ENCODE assay signal across 14 cellular contexts in the genomic region with DNA sequence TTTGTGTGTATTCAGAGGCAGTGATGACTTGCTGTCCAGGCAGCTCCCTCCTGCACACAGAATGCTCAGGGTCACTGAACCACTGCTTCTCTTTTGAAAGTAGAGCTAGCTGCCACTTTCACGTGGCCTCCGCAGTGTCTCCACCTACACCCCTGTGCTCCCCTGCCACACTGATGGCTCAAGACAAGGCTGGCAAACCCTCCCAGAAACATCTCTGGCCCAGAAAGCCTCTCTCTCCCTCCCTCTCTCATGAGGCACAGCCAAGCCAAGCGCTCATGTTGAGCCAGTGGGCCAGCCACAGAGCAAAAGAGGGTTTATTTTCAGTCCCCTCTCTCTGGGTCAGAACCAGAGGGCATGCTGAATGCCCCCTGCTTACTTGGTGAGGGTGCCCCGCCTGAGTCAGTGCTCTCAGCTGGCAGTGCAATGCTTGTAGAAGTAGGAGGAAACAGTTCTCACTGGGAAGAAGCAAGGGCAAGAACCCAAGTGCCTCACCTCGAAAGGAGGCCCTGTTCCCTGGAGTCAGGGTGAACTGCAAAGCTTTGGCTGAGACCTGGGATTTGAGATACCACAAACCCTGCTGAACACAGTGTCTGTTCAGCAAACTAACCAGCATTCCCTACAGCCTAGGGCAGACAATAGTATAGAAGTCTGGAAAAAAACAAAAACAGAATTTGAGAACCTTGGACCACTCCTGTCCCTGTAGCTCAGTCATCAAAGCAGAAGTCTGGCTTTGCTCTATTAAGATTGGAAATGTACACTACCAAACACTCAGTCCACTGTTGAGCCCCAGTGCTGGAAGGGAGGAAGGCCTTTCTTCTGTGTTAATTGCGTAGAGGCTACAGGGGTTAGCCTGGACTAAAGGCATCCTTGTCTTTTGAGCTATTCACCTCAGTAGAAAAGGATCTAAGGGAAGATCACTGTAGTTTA. TPM values are rescaled to one million over a fixed set of nuclear protein-coding genes. Genes with fewer than 3 reads are reported as not detected.
A peak's percentile ranks its signal among the peaks of the same experiment; 100 is the strongest.
DNase-seq lines count a peak whose midpoint lies in the region; ATAC-seq and TF ChIP-seq lines count a peak whose summit lies in the region.
"Had no signal": no experiment of that assay in that cellular context is flagged by ENCODE, and none has a peak within 500 bp of the region (broad histone marks: within the 10 kb centered on the region; RNA-seq: fewer than 3 reads in every experiment).

No MANE protein-coding gene starts in this region.

- H3K4me3 ChIP-seq in HUES6 (ENCODE audit: low read depth, low read length) (no peak overlapping the region), colonic mucosa (no peak overlapping the region)
- H3K4me3 ChIP-seq: GM23248, thyroid gland had no signal

- H3K9me3 ChIP-seq in HUES6 (ENCODE audit: control insufficient read depth, insufficient read depth, low read depth, low read length): no peaks in the 10 kb centered on the region
- H3K9me3 ChIP-seq in colonic mucosa: no peaks in the 10 kb centered on the region
- H3K9me3 ChIP-seq: thyroid gland had no signal

- no peak for ATAC-seq in GM21786 (IDR thresholded peaks at IDR 0.05; ENCODE audit: unreplicated experiment)

- no peaks in the 10 kb centered on the region for H3K9me3 Mint-ChIP-seq in neural crest cell
- H3K9me3 Mint-ChIP-seq in HFFc6: no peaks in the 10 kb centered on the region
- H3K9me3 Mint-ChIP-seq: IgD-negative memory B cell had no signal

- peaks cover 50% of the 10 kb centered on the region for H3K36me3 Mint-ChIP-seq in neural crest cell (ENCODE audit: low read depth)
- H3K36me3 Mint-ChIP-seq in HFFc6 (ENCODE audit: low read depth): peaks cover 9% of the 10 kb centered on the region; the same call in 1 of the 2 replicates

- H3K27ac Mint-ChIP-seq in neural crest cell (ENCODE audit: unreplicated experiment) (peak overlapping the region; percentile 73), HFFc6 (no peak overlapping the region)

- H3K27me3 Mint-ChIP-seq in neural crest cell (ENCODE audit: low read depth) (no peaks in the 10 kb centered on the region), HFFc6 (ENCODE audit: insufficient read depth) (peaks cover 2% of the 10 kb centered on the region)

- H3K27me3 ChIP-seq in HUES6 (ENCODE audit: control insufficient read depth, insufficient read depth, low read length) (no peaks in the 10 kb centered on the region), colonic mucosa (no peaks in the 10 kb centered on the region)
- H3K27me3 ChIP-seq: thyroid gland had no signal

- intact Hi-C loops in colonic mucosa (cut with DNase I): no loop called here

- H3K27ac ChIP-seq in 22Rv1 (peak overlapping the region; percentile 89), HUES6 (ENCODE audit: low read depth, low read length) (no peak overlapping the region), colonic mucosa (peak overlapping the region; percentile 29)
- H3K27ac ChIP-seq: GM23248, thyroid gland had no signal

- H3K9ac ChIP-seq in HUES6 (ENCODE audit: low read length) (peak overlapping the region; percentile 38), colonic mucosa (ENCODE audit: low read depth in 2 of 2, low read length in 2 of 2) (peak overlapping the region in 1 of 2 donors; percentile 12)
- H3K9ac ChIP-seq: GM23248 had no signal

- H3K4me1 ChIP-seq in HUES6 (ENCODE audit: control insufficient read depth, insufficient read depth, low read length) (peaks cover 38% of the 10 kb centered on the region), colonic mucosa (no peaks in the 10 kb centered on the region)

- no peak for DNase-seq in colonic mucosa
- no peak for DNase-seq in neural crest cell (ENCODE audit: low read depth, low spot score)
- no peak for DNase-seq in HFFc6
- no peak for DNase-seq in NCI-H1436 treated with DMSO at 0.1 percent for 48 hours (lab: John Stamatoyannopoulos, UW)
- DNase-seq in GM19240 (ENCODE audit: insufficient read length, low spot score): no peak
- DNase-seq: cortex of kidney, GM23248, left cardiac atrium, NCI-H2029 treated with DMSO at 0.1 percent for 48 hours, thyroid gland had no signal

- H3K36me3 ChIP-seq in HUES6 (ENCODE audit: control insufficient read depth, insufficient read depth, low read length) (peaks cover 61% of the 10 kb centered on the region), colonic mucosa (no peaks in the 10 kb centered on the region)
- H3K36me3 ChIP-seq: thyroid gland had no signal

- TF ChIP-seq CTCF in 22Rv1 (IDR thresholded peaks at IDR 0.05) (no peak), colonic mucosa (IDR thresholded peaks at IDR 0.05) (no peak), neural crest cell (conservative IDR thresholded peaks at IDR 0.05) (no peak), HFFc6 (IDR thresholded peaks at IDR 0.05) (no peak)

- H3K4me3 Mint-ChIP-seq in neural crest cell: peak overlapping the region; percentile 68
- no peak overlapping the region for H3K4me3 Mint-ChIP-seq in HFFc6
- H3K4me3 Mint-ChIP-seq: IgD-negative memory B cell had no signal

- H3K4me1 Mint-ChIP-seq in neural crest cell: peaks cover 75% of the 10 kb centered on the region
- H3K4me1 Mint-ChIP-seq in HFFc6 (ENCODE audit: low read depth): peaks cover 19% of the 10 kb centered on the region

RNA-seq across cellular contexts. Expression of a gene that starts 15.8 kb away (rescaled TPM):
- total RNA-seq in colonic mucosa (100 to 1,000 TPM; 159 to 513 TPM), neural crest cell (969 and 975 TPM in 2 replicates)
- total RNA-seq in HFFc6 (2021; fragmentation: NEBNext Ultra II Directional; extraction: Animal tissue kit (Norgen Biotek cat#: 25700)): 10 to 100 TPM; 11.5 to 16.8 (median 14.9) TPM

RNA-seq across cellular contexts. Expression of a gene that starts 32.8 kb away (rescaled TPM):
- total RNA-seq in colonic mucosa (under 1 TPM; 0.50 to 0.52 TPM), neural crest cell (0.14 TPM in 1 of 2 replicates, not detected in the other)
- total RNA-seq in HFFc6 (2021; fragmentation: NEBNext Ultra II Directional; extraction: Animal tissue kit (Norgen Biotek cat#: 25700)): not detected
- total RNA-seq: GM23248, thyroid gland had no signal

Comparison
In these comparisons a context has a peak if more than half of its experiments do, and no peak if none do; other contexts are left out.
1. RNA of a gene that starts 15.8 kb away (total RNA-seq): 969 to 975 TPM in neural crest cell and 159 to 513 TPM in colonic mucosa; 11.5 to 16.8 TPM in HFFc6; every median in the first group is over 4 times any median in the second.